Comparison of ENCODE assay signal across 28 cellular contexts in the genomic region with DNA sequence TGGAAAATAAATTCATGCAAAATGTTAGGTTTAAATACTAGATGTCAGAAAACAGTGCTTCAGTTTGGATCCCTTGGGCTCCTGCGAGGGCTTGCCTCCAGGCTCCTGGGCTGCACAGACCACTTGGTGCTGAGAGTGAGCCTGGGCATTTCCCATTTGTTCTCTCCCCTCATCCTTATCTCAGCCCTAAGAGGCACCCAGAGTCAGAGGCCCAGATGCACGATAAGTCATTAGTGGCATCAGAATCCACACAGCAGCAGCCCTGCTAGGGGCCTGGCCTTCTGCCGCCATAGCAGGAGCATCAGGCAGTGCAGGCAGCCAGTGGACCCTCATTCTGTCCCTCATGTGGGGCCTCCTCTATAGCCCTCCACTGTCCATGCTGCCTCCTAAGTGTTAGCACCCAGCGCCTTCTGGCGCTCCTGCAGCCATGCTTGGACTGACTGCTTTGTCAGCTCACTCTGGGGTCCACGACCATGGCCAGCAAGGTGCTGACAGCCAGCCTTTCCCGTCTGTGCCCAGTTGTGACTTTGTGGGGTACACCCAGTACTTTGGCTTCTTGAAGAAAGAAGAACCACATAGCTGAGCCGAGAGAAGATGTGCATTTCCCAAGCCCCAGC.
"Had no signal": no experiment of that assay in that cellular context is flagged by ENCODE, and none has a peak within 500 bp of the region (broad histone marks: within the 10 kb centered on the region; RNA-seq: fewer than 3 reads in every experiment).

No MANE protein-coding gene starts in this region.

- H3K36me3 ChIP-seq: brain microvascular endothelial cell, SJSA1 had no signal

- H3K4me3 ChIP-seq: SJSA1 had no signal

- H3K27ac Mint-ChIP-seq: activated B cell treated with CpG ODN at 0.5 μM for 24 hours; activated CD8-positive, alpha-beta T cell treated with anti-CD3 and anti-CD28 coated beads, Interleukin-2, amount 10 ng/mL, durations not matched to agents 7 days and 5 days; activated naive CD4-positive, alpha-beta T cell treated with anti-CD3 and anti-CD28 coated beads, Interleukin-2, amount 50 U/mL, for 24 hours; activated T-cell treated with anti-CD3 and anti-CD28 coated beads, Interleukin-2, amount 50 U/mL, for 24 hours; activated T-helper 2 cell treated with anti-CD3 and anti-CD28 coated beads, Interferon-gamma antibody, Interleukin-2, Interleukin-4, amounts not matched to agents 10 μg/mL and 5 μg/mL and 100 μg/mL, durations not matched to agents 14 hours and 24 hours and 36 hours had no signal

- H3K4me3 Mint-ChIP-seq: activated B cell treated with CpG ODN at 0.5 μM for 24 hours; activated CD8-positive, alpha-beta T cell treated with anti-CD3 and anti-CD28 coated beads, Interleukin-2, amount 10 ng/mL, durations not matched to agents 7 days and 5 days; activated naive CD4-positive, alpha-beta T cell treated with anti-CD3 and anti-CD28 coated beads, Interleukin-2, amount 50 U/mL, for 24 hours; activated T-cell treated with anti-CD3 and anti-CD28 coated beads, Interleukin-2, amount 50 U/mL, for 24 hours had no signal

- H3K9me3 ChIP-seq: SJSA1 had no signal

- H3K9me3 Mint-ChIP-seq: activated B cell treated with CpG ODN at 0.5 μM for 24 hours; activated naive CD4-positive, alpha-beta T cell treated with anti-CD3 and anti-CD28 coated beads, Interleukin-2, amount 50 U/mL, for 24 hours; activated T-cell treated with anti-CD3 and anti-CD28 coated beads, Interleukin-2, amount 50 U/mL, for 24 hours; activated T-helper 2 cell treated with anti-CD3 and anti-CD28 coated beads, Interferon-gamma antibody, Interleukin-2, Interleukin-4, amounts not matched to agents 10 μg/mL and 5 μg/mL and 100 μg/mL, durations not matched to agents 14 hours and 24 hours and 36 hours had no signal

- ATAC-seq: activated CD8-positive, alpha-beta T cell treated with anti-CD3 and anti-CD28 coated beads, Interleukin-2, amount 10 ng/mL, durations not matched to agents 7 days and 5 days; Panc1 had no signal

- H3K36me3 Mint-ChIP-seq: activated naive CD4-positive, alpha-beta T cell treated with anti-CD3 and anti-CD28 coated beads, Interleukin-2, amount 50 U/mL, for 24 hours had no signal

- H3K4me1 ChIP-seq: SJSA1 had no signal

- DNase-seq: activated B cell treated with CpG ODN at 0.5 μM for 24 hours; activated CD4-positive, alpha-beta T cell treated with anti-CD3 and anti-CD28 coated beads for 1 hour; activated CD4-positive, alpha-beta T cell treated with anti-CD3 and anti-CD28 coated beads for 48 hours; activated CD4-positive, alpha-beta T cell treated with anti-CD3 and anti-CD28 coated beads, Interleukin-2, amount 50 U/mL, for 48 hours; activated CD8-positive, alpha-beta T cell treated with anti-CD3 and anti-CD28 coated beads, Interleukin-2, amount 10 ng/mL, durations not matched to agents 7 days and 5 days; activated gamma-delta T cell; activated naive CD4-positive, alpha-beta T cell treated with Interleukin-2 at 50 U/mL for 16 hours; activated T-cell treated with anti-CD3 and anti-CD28 coated beads, Interleukin-2, amount 50 U/mL, for 24 hours; anterior cingulate cortex; brain microvascular endothelial cell; central memory CD4-positive, alpha-beta T cell; Karpas-422; KBM-7; NCI-H1105; NCI-H1417 treated with DMSO at 0.1 percent for 48 hours; NCI-H2029; NCI-H345; NCI-H524 treated with DMSO at 0.1 percent for 48 hours; SHP77 treated with DMSO at 0.1 percent for 48 hours; SW 1271; T-helper 1 cell; T-helper 2 cell; T-helper 9 cell had no signal

- H3K4me1 Mint-ChIP-seq: activated B cell treated with CpG ODN at 0.5 μM for 24 hours; activated naive CD4-positive, alpha-beta T cell treated with anti-CD3 and anti-CD28 coated beads, Interleukin-2, amount 50 U/mL, for 24 hours had no signal

- H3K27ac ChIP-seq: brain microvascular endothelial cell, SJSA1, VCaP had no signal

- H3K27me3 ChIP-seq: brain microvascular endothelial cell, SJSA1 had no signal

- H3K27me3 Mint-ChIP-seq: activated T-cell treated with anti-CD3 and anti-CD28 coated beads, Interleukin-2, amount 50 U/mL, for 24 hours had no signal
